18 cellular contexts compared by ENCODE assay signal in genomic region chr7:36781011-36781738, GRCh38. TPM values are rescaled to one million over a fixed set of nuclear protein-coding genes. Genes with fewer than 3 reads are reported as not detected.
DNase-seq lines count a peak whose midpoint lies in the region; ATAC-seq and TF ChIP-seq lines count a peak whose summit lies in the region.
"Had no signal": no experiment of that assay in that cellular context is flagged by ENCODE, and none has a peak within 500 bp of the region (broad histone marks: within the 10 kb centered on the region; RNA-seq: fewer than 3 reads in every experiment).

No MANE protein-coding gene starts in this region.

- H3K27me3 ChIP-seq in thymus (ENCODE audit: control insufficient read depth, insufficient read depth), result no peaks in the 10 kb centered on the region
- H3K27me3 ChIP-seq: right atrium auricular region, suprapubic skin had no signal

- H3K4me1 Mint-ChIP-seq in activated naive CD4-positive, alpha-beta T cell treated with anti-CD3 and anti-CD28 coated beads, Interleukin-2, amount 10 ng/mL, durations not matched to agents 7 days and 5 days, result peaks cover 89% of the 10 kb centered on the region

- intact Hi-C loops in Right ventricle myocardium inferior (cut with DNase I), result no loop called here

- peaks cover 18% of the 10 kb centered on the region for H3K9me3 Mint-ChIP-seq in activated naive CD4-positive, alpha-beta T cell treated with anti-CD3 and anti-CD28 coated beads, Interleukin-2, amount 10 ng/mL, durations not matched to agents 7 days and 5 days
- H3K9me3 Mint-ChIP-seq: endodermal cell had no signal

- CTCF ChIA-PET in activated naive CD4-positive, alpha-beta T cell treated with anti-CD3 and anti-CD28 coated beads, Interleukin-2, amount 10 ng/mL, durations not matched to agents 7 days and 5 days (lab: Charles Lee), result no interaction called here

- peaks cover 43% of the 10 kb centered on the region for H3K36me3 Mint-ChIP-seq in activated naive CD4-positive, alpha-beta T cell treated with anti-CD3 and anti-CD28 coated beads, Interleukin-2, amount 10 ng/mL, durations not matched to agents 7 days and 5 days

- no peak for DNase-seq in activated naive CD4-positive, alpha-beta T cell treated with anti-CD3 and anti-CD28 coated beads, Interleukin-2, amount 10 ng/mL, durations not matched to agents 7 days and 5 days
- no peak for DNase-seq in activated naive CD4-positive, alpha-beta T cell treated with anti-CD3 and anti-CD28 coated beads, Interleukin-2, amount 50 U/mL, for 16 hours
- peak; percentile 10 for DNase-seq in T-helper 9 cell
- peak; percentile 7 for DNase-seq in epithelial cell of esophagus (ENCODE audit: low read depth)
- no peak for DNase-seq in Right ventricle myocardium inferior (ENCODE audit: missing footprints)
- DNase-seq in NCI-H526 (lab: John Stamatoyannopoulos, UW), result no peak
- DNase-seq in germinal center (ENCODE audit: low spot score), result no peak
- DNase-seq: amygdala, endodermal cell, left cardiac atrium, midbrain, NCI-H1105 treated with DMSO at 0.1 percent for 48 hours, NCI-H2171, NCI-H774 had no signal

- no peak overlapping the region for H3K4me3 Mint-ChIP-seq in activated naive CD4-positive, alpha-beta T cell treated with anti-CD3 and anti-CD28 coated beads, Interleukin-2, amount 10 ng/mL, durations not matched to agents 7 days and 5 days
- H3K4me3 Mint-ChIP-seq: endodermal cell had no signal

- WGBS in thymus, result 88% methylated on average over 5 of the region's 5 CpGs

- peak overlapping the region; percentile 37 for H3K27ac ChIP-seq in thymus (ENCODE audit: low read depth)
- H3K27ac ChIP-seq: right atrium auricular region, suprapubic skin had no signal

- no peak for ATAC-seq in Right ventricle myocardium inferior

- no peaks in the 10 kb centered on the region for H3K9me3 ChIP-seq in thymus (ENCODE audit: control insufficient read depth)
- H3K9me3 ChIP-seq: right atrium auricular region, suprapubic skin had no signal

- TF ChIP-seq CTCF in epithelial cell of esophagus (IDR thresholded peaks at IDR 0.05; ENCODE audit: insufficient read depth, low read depth, low read length, missing control alignments), result no peak

- H3K4me1 ChIP-seq in thymus (ENCODE audit: control insufficient read depth, insufficient read depth, low read length), result peaks cover 13% of the 10 kb centered on the region
- H3K4me1 ChIP-seq: right atrium auricular region had no signal

- peak overlapping the region; percentile 81 for H3K27ac Mint-ChIP-seq in activated naive CD4-positive, alpha-beta T cell treated with anti-CD3 and anti-CD28 coated beads, Interleukin-2, amount 10 ng/mL, durations not matched to agents 7 days and 5 days
- H3K27ac Mint-ChIP-seq: endodermal cell had no signal

- H3K27me3 Mint-ChIP-seq in activated naive CD4-positive, alpha-beta T cell treated with anti-CD3 and anti-CD28 coated beads, Interleukin-2, amount 10 ng/mL, durations not matched to agents 7 days and 5 days, result no peaks in the 10 kb centered on the region

- no peaks in the 10 kb centered on the region for H3K36me3 ChIP-seq in thymus (ENCODE audit: control insufficient read depth, insufficient read depth)
- H3K36me3 ChIP-seq: right atrium auricular region, suprapubic skin had no signal

- H3K4me3 ChIP-seq in epithelial cell of esophagus (ENCODE audit: low read length) (no peak overlapping the region), thymus (ENCODE audit: low read length) (no peak overlapping the region)
- H3K4me3 ChIP-seq: right atrium auricular region, suprapubic skin had no signal

RNA-seq across cellular contexts. Expression of gene AOAH, which starts 56.9 kb away (rescaled TPM):
- polyA plus RNA-seq in thymus, result 47.1 TPM
- total RNA-seq in Right ventricle myocardium inferior, result 1.9 TPM
- total RNA-seq: LHCN-M2 had no signal

Comparison
In these comparisons a context has a peak if more than half of its experiments do, and no peak if none do; other contexts are left out.
1. DNase-seq: peak in T-helper 9 cell (single experiment) and epithelial cell of esophagus (single experiment); none in activated naive CD4-positive, alpha-beta T cell treated with anti-CD3 and anti-CD28 coated beads, Interleukin-2, amount 10 ng/mL, durations not matched to agents 7 days and 5 days (single experiment), activated naive CD4-positive, alpha-beta T cell treated with anti-CD3 and anti-CD28 coated beads, Interleukin-2, amount 50 U/mL, for 16 hours (single experiment), Right ventricle myocardium inferior (single experiment), NCI-H526 (0 of 2) and germinal center (single experiment).